1 cellular context compared by ENCODE assay signal in genomic region chr12:73514672-73515071, GRCh38.
TF ChIP-seq lines count a peak whose summit lies in the region.

No MANE protein-coding gene starts in this region.

TF ChIP-seq in HCT116, 20 proteins besides CTCF, POLR2A, EP300 and RAD21 (continued from another document):
- no peak for TF ChIP-seq REST (IDR thresholded peaks at IDR 0.05; ENCODE audit: low read depth)
- no peak for TF ChIP-seq TCF7L2 (IDR thresholded peaks at IDR 0.05; ENCODE audit: borderline replicate concordance, extremely low read depth, insufficient read depth, insufficient read length)
- TF ChIP-seq SRF (IDR thresholded peaks at IDR 0.05; ENCODE audit: low read depth): no peak
- no peak for TF ChIP-seq ZNF274 (IDR thresholded peaks at IDR 0.05; ENCODE audit: low read depth, low read length)
- TF ChIP-seq CBX3 (IDR thresholded peaks at IDR 0.05; ENCODE audit: low read depth): no peak
- TF ChIP-seq, protein P1, sequence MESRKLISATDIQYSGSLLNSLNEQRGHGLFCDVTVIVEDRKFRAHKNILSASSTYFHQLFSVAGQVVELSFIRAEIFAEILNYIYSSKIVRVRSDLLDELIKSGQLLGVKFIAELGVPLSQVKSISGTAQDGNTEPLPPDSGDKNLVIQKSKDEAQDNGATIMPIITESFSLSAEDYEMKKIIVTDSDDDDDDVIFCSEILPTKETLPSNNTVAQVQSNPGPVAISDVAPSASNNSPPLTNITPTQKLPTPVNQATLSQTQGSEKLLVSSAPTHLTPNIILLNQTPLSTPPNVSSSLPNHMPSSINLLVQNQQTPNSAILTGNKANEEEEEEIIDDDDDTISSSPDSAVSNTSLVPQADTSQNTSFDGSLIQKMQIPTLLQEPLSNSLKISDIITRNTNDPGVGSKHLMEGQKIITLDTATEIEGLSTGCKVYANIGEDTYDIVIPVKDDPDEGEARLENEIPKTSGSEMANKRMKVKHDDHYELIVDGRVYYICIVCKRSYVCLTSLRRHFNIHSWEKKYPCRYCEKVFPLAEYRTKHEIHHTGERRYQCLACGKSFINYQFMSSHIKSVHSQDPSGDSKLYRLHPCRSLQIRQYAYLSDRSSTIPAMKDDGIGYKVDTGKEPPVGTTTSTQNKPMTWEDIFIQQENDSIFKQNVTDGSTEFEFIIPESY (IDR thresholded peaks at IDR 0.05; ENCODE audit: extremely low read depth, insufficient replicate concordance, low read length): no peak
- no peak for TF ChIP-seq POLR2AphosphoS5 (IDR thresholded peaks at IDR 0.05; ENCODE audit: low read depth, low read length)
- TF ChIP-seq ATF3 (IDR thresholded peaks at IDR 0.05): no peak
TF ChIP-seq in HCT116: peak in this region for 0.
